In the genomic region with DNA sequence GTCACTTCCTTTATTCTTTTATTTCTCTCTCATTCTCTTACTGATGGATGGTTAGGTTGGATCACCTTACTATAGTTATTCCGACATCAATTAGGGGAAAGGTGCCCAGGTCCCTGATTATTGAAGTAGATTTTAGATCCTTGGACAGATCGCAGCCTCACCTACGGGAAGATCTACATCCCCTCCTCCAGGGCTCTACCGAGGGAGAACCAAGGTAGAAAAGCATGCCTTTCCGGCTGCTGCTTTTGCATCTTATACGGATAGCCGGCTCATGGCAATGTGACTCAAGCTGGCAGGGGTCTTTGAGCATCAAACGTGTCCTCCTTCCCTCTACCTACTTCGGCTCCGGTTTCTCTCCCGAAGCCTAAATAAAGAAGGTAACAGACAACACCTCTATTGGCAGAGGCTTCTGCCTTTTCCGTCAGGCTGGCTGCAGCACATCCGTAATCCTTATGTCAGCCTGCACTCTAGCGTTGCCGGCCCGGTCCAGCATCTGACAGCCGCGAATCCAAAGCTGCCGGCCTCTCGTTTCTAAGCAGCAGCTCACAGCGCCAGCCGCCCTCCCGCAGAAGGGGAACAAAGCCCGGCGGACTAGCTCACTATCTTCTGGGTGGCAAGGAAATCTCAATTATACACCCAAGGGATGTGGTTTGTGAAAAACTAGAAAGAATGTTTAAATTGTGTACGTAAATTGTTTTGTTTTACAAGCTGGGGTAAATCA, we compare ENCODE assay signal across 8 cellular contexts. TPM values are rescaled to one million over a fixed set of nuclear protein-coding genes. Genes with fewer than 3 reads are reported as not detected.
DNase-seq lines count a peak whose midpoint lies in the region; ATAC-seq and TF ChIP-seq lines count a peak whose summit lies in the region.

No MANE protein-coding gene starts in this region.

- peak overlapping the region; percentile 60 for H3K4me2 ChIP-seq in GM23338

- H3K36me3 Mint-ChIP-seq in GM23338 (ENCODE audit: low read depth) (no peaks in the 10 kb centered on the region), nephron progenitor cell (ENCODE audit: low read depth) (no peaks in the 10 kb centered on the region)

- H3K27ac Mint-ChIP-seq in GM23338, result no peak overlapping the region
- H3K27ac Mint-ChIP-seq in nephron progenitor cell, result no peak overlapping the region

- no peaks in the 10 kb centered on the region for H3K36me3 ChIP-seq in GM23338 (ENCODE audit: insufficient read depth)

- H3K27me3 Mint-ChIP-seq in GM23338 (ENCODE audit: insufficient read depth, low read depth, poor library complexity) (peaks cover 10% of the 10 kb centered on the region), nephron progenitor cell (ENCODE audit: low read depth, poor library complexity) (peaks cover 86% of the 10 kb centered on the region)

- H3F3A ChIP-seq in GM23338 (replicated peaks; ENCODE audit: low read depth), result no peaks in the 10 kb centered on the region

- H4K20me1 ChIP-seq in GM23338 (replicated peaks; ENCODE audit: insufficient read depth), result no peaks in the 10 kb centered on the region

- 0 out of 2 replicates have a peak overlapping the region, but pooled peaks have one; percentile 64 for H2AFZ ChIP-seq in GM23338

- H3K4me3 ChIP-seq in GM23338 (peak overlapping the region; percentile 33), fibroblast of the aortic adventitia (ENCODE audit: low read depth, low read length) (no peak overlapping the region)

- DNase-seq in AG09319 (ENCODE audit: extremely low read depth, low read depth), result no peak
- DNase-seq in GM23338 (ENCODE audit: low spot score), result peak; percentile 84
- DNase-seq in RPMI7951 (ENCODE audit: low read depth), result peak; percentile 22
- peak; percentile 37 for DNase-seq in fibroblast of the aortic adventitia (ENCODE audit: low read depth)
- peak; percentile 68 for DNase-seq in nephron progenitor cell
- no peak for DNase-seq in effector CD8-positive, alpha-beta T cell (lab: John Stamatoyannopoulos, UW)

- H3K27me3 ChIP-seq in GM23338 (ENCODE audit: insufficient read depth), result peaks cover 21% of the 10 kb centered on the region; the same call in 1 of the 2 replicates

- H3K27ac ChIP-seq in GM23338 (ENCODE audit: low read depth), result no peak overlapping the region

- peak overlapping the region; percentile 38; the same call in 2 of the 3 replicates for H3K4me3 Mint-ChIP-seq in GM23338
- peak overlapping the region; percentile 26 for H3K4me3 Mint-ChIP-seq in nephron progenitor cell

- peak; percentile 99 for ATAC-seq in GM23338
- no peak for ATAC-seq in activated CD4-positive, CD25-positive, alpha-beta regulatory T cell treated with anti-CD3 and anti-CD28 coated beads, Interleukin-2, amount 50 U/mL, for 24 hours
- ATAC-seq in GM18511 (IDR thresholded peaks at IDR 0.05; ENCODE audit: unreplicated experiment), result no peak

- no peaks in the 10 kb centered on the region for H3K79me2 ChIP-seq in GM23338 (replicated peaks; ENCODE audit: insufficient read depth)

- H3K4me1 Mint-ChIP-seq in GM23338, result peaks cover 24% of the 10 kb centered on the region
- H3K4me1 Mint-ChIP-seq in nephron progenitor cell, result peaks cover 4% of the 10 kb centered on the region

- peak; percentile 57 for TF ChIP-seq CTCF in AG09319 (IDR thresholded peaks at IDR 0.05; ENCODE audit: low read depth, low read length)
- TF ChIP-seq CTCF in GM23338 (conservative IDR thresholded peaks at IDR 0.05; ENCODE audit: low read depth in 2 of 2), result peak; percentile 48 to 74
- peak; percentile 51 for TF ChIP-seq CTCF in fibroblast of the aortic adventitia (IDR thresholded peaks at IDR 0.05; ENCODE audit: insufficient read depth, low read length)
- peak; percentile 40 for TF ChIP-seq CTCF in nephron progenitor cell (IDR thresholded peaks at IDR 0.05)

- no peaks in the 10 kb centered on the region for H3K9me3 Mint-ChIP-seq in GM23338
- no peaks in the 10 kb centered on the region for H3K9me3 Mint-ChIP-seq in nephron progenitor cell

- peaks cover 26% of the 10 kb centered on the region for H3K4me1 ChIP-seq in GM23338 (ENCODE audit: insufficient read depth)

- no peaks in the 10 kb centered on the region for H3K9me2 ChIP-seq in GM23338 (ENCODE audit: insufficient read depth)

TF ChIP-seq in GM23338, 12 proteins besides CTCF, POLR2A, EP300 and RAD21 (continues in another document):
- TF ChIP-seq NANOG (IDR thresholded peaks at IDR 0.05; ENCODE audit: borderline replicate concordance) (no peak), JUNB (IDR thresholded peaks at IDR 0.05; ENCODE audit: unreplicated experiment) (no peak), ZNF331 (CRISPR knock-in tag; IDR thresholded peaks at IDR 0.05; ENCODE audit: low read depth) (no peak), ZNF114 (CRISPR knock-in tag; IDR thresholded peaks at IDR 0.05) (no peak), POLR2AphosphoS5 (IDR thresholded peaks at IDR 0.05; ENCODE audit: low read depth) (no peak), EZH2phosphoT487 (IDR thresholded peaks at IDR 0.05; ENCODE audit: unreplicated experiment) (no peak)
- TF ChIP-seq, protein P1, sequence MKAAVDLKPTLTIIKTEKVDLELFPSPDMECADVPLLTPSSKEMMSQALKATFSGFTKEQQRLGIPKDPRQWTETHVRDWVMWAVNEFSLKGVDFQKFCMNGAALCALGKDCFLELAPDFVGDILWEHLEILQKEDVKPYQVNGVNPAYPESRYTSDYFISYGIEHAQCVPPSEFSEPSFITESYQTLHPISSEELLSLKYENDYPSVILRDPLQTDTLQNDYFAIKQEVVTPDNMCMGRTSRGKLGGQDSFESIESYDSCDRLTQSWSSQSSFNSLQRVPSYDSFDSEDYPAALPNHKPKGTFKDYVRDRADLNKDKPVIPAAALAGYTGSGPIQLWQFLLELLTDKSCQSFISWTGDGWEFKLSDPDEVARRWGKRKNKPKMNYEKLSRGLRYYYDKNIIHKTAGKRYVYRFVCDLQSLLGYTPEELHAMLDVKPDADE (IDR thresholded peaks at IDR 0.05), result no peak
- TF ChIP-seq, protein P2, sequence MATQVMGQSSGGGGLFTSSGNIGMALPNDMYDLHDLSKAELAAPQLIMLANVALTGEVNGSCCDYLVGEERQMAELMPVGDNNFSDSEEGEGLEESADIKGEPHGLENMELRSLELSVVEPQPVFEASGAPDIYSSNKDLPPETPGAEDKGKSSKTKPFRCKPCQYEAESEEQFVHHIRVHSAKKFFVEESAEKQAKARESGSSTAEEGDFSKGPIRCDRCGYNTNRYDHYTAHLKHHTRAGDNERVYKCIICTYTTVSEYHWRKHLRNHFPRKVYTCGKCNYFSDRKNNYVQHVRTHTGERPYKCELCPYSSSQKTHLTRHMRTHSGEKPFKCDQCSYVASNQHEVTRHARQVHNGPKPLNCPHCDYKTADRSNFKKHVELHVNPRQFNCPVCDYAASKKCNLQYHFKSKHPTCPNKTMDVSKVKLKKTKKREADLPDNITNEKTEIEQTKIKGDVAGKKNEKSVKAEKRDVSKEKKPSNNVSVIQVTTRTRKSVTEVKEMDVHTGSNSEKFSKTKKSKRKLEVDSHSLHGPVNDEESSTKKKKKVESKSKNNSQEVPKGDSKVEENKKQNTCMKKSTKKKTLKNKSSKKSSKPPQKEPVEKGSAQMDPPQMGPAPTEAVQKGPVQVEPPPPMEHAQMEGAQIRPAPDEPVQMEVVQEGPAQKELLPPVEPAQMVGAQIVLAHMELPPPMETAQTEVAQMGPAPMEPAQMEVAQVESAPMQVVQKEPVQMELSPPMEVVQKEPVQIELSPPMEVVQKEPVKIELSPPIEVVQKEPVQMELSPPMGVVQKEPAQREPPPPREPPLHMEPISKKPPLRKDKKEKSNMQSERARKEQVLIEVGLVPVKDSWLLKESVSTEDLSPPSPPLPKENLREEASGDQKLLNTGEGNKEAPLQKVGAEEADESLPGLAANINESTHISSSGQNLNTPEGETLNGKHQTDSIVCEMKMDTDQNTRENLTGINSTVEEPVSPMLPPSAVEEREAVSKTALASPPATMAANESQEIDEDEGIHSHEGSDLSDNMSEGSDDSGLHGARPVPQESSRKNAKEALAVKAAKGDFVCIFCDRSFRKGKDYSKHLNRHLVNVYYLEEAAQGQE (IDR thresholded peaks at IDR 0.05; ENCODE audit: unreplicated experiment), result no peak

RNA-seq across cellular contexts. Expression of a gene that starts 46.9 kb away (rescaled TPM):
- total RNA-seq in GM23338 (2014; rRNA removed; shearing (Covaris generic)), result not detected in 2 replicates
- polyA plus RNA-seq in GM23338 (2016; fragmentation: Nextera tagmentation; extraction: Ambion mirVana), result 0.10 TPM in 1 of 2 replicates, not detected in the other
- not detected in 2 replicates for total RNA-seq in RPMI7951 (2014; rRNA removed; shearing (Covaris generic))
- not detected in 2 replicates for total RNA-seq in fibroblast of the aortic adventitia (ENCODE audit: low replicate concordance)

Comparison
In these comparisons a context has a peak if more than half of its experiments do, and no peak if none do; other contexts are left out.
1. DNase-seq: peak in GM23338 (single experiment), RPMI7951 (single experiment), fibroblast of the aortic adventitia (single experiment) and nephron progenitor cell (single experiment); none in AG09319 (single experiment) and effector CD8-positive, alpha-beta T cell (single experiment).
2. Peak in every context shown above with its lines, with median percentiles within 50 percentile points of each other: CTCF ChIP-seq.